In genomic region chr19:16896098-16896912, GRCh38 we compare ENCODE assay signal across 8 cellular contexts. TPM values are rescaled to one million over a fixed set of nuclear protein-coding genes. Genes with fewer than 3 reads are reported as not detected.
A peak's percentile ranks its signal among the peaks of the same experiment; 100 is the strongest.
DNase-seq lines count a peak whose midpoint lies in the region; ATAC-seq and TF ChIP-seq lines count a peak whose summit lies in the region.

No MANE protein-coding gene starts in this region.

- CTCF ChIA-PET in RWPE1 (lab: Yijun Ruan, JAX), result interaction anchor here (0.8 kb wide), 1 partner anchor 12 kb away, joined by 3 read pairs; no protein-coding TSS in a partner anchor

- peaks cover 19% of the 10 kb centered on the region for H3K4me1 Mint-ChIP-seq in T-helper 1 cell treated with Interleukin-12 subunit alpha and Interleukin-12 subunit beta and Interleukin-4 antibody, amounts not matched to agents 30 μg/mL and 1 μg/mL, for 36 hours (ENCODE audit: low read depth)

- H3K9me3 Mint-ChIP-seq in T-helper 1 cell treated with Interleukin-12 subunit alpha and Interleukin-12 subunit beta and Interleukin-4 antibody, amounts not matched to agents 30 μg/mL and 1 μg/mL, for 36 hours, result no peaks in the 10 kb centered on the region

- peak overlapping the region; percentile 71 for H3K27ac Mint-ChIP-seq in T-helper 1 cell treated with Interleukin-12 subunit alpha and Interleukin-12 subunit beta and Interleukin-4 antibody, amounts not matched to agents 30 μg/mL and 1 μg/mL, for 36 hours

- peak overlapping the region; percentile 40 for H3K4me3 ChIP-seq in fibroblast of mammary gland (ENCODE audit: control insufficient read depth, low read depth, low read length)

- intact Hi-C loops in sciatic nerve (cut with DNase I), result no loop called here

- ATAC-seq in sciatic nerve (peak; percentile 2), omental fat pad (ENCODE audit: low FRiP score) (no peak)

- no peak for DNase-seq in T-helper 1 cell
- DNase-seq in RWPE1 (ENCODE audit: low spot score), result no peak
- no peak for DNase-seq in fibroblast of mammary gland (ENCODE audit: low read depth)
- peak; percentile 73 for DNase-seq in sciatic nerve (ENCODE audit: low spot score)
- DNase-seq in omental fat pad (ENCODE audit: low spot score), result no peak
- no peak for DNase-seq in activated CD4-positive, alpha-beta T cell treated with anti-CD3 and anti-CD28 coated beads for 4 hours
- DNase-seq in epidermal melanocyte (ENCODE audit: insufficient read length, low spot score), result no peak

- H3K27me3 Mint-ChIP-seq in T-helper 1 cell treated with Interleukin-12 subunit alpha and Interleukin-12 subunit beta and Interleukin-4 antibody, amounts not matched to agents 30 μg/mL and 1 μg/mL, for 36 hours (ENCODE audit: low read depth), result peaks cover 35% of the 10 kb centered on the region

- peak overlapping the region; percentile 67 for H3K27ac ChIP-seq in RWPE1

- POLR2A ChIA-PET in RWPE1 (lab: Yijun Ruan, JAX; ENCODE audit: low non-redundant PET), result interaction anchor here (0.6 kb wide), 1 partner anchor 46 kb away, joined by 4 read pairs; no protein-coding TSS in a partner anchor

- peak overlapping the region; percentile 65 for H3K4me3 Mint-ChIP-seq in T-helper 1 cell treated with Interleukin-12 subunit alpha and Interleukin-12 subunit beta and Interleukin-4 antibody, amounts not matched to agents 30 μg/mL and 1 μg/mL, for 36 hours

- no peaks in the 10 kb centered on the region for H3K36me3 Mint-ChIP-seq in T-helper 1 cell treated with Interleukin-12 subunit alpha and Interleukin-12 subunit beta and Interleukin-4 antibody, amounts not matched to agents 30 μg/mL and 1 μg/mL, for 36 hours (ENCODE audit: low read depth)

- TF ChIP-seq CTCF in RWPE1 (conservative IDR thresholded peaks at IDR 0.05; ENCODE audit: low read depth) (no peak), fibroblast of mammary gland (conservative IDR thresholded peaks at IDR 0.05; ENCODE audit: control insufficient read depth, insufficient read depth, low read depth, low read length) (no peak), omental fat pad (IDR thresholded peaks at IDR 0.05) (no peak)

RNA-seq across cellular contexts. Expression of gene F2RL3, which starts 7.5 kb away (rescaled TPM):
- total RNA-seq in sciatic nerve, result 2.5 TPM
- 10 to 100 TPM in 2 of 4 donors, 1 to 10 TPM in 2; 4.1 to 31.8 (median 9.2) TPM for total RNA-seq in omental fat pad
